1 cellular context compared by ENCODE assay signal in genomic region chr1:21651214-21652042, GRCh38.
TF ChIP-seq lines count a peak whose summit lies in the region.

No MANE protein-coding gene starts in this region.

TF ChIP-seq in HepG2, 621 proteins besides CTCF, POLR2A, EP300 and RAD21 (continued from another document and continues in another):
- TF ChIP-seq HNF1B (CRISPR knock-in tag; IDR thresholded peaks at IDR 0.05) (no peak), TBX2 (CRISPR knock-in tag; IDR thresholded peaks at IDR 0.05; ENCODE audit: borderline replicate concordance) (0 out of 2 replicates have a peak, but pooled peaks have one; percentile 18), NONO (IDR thresholded peaks at IDR 0.05) (no peak), NONO (CRISPR knock-in tag; conservative IDR thresholded peaks at IDR 0.05) (peak; percentile 35; the same call in 1 of the 2 replicates), BRD4 (CRISPR knock-in tag; IDR thresholded peaks at IDR 0.05) (no peak), ZNF256 (CRISPR knock-in tag; conservative IDR thresholded peaks at IDR 0.05) (no peak), KDM2A (CRISPR knock-in tag; IDR thresholded peaks at IDR 0.05; ENCODE audit: borderline replicate concordance, low read depth) (no peak), ZNF816 (CRISPR knock-in tag; IDR thresholded peaks at IDR 0.05; ENCODE audit: borderline replicate concordance) (no peak), EED (CRISPR knock-in tag; IDR thresholded peaks at IDR 0.05) (peak; percentile 54; the same call in 1 of the 2 replicates), NBN (conservative IDR thresholded peaks at IDR 0.05) (no peak), MAX (IDR thresholded peaks at IDR 0.05) (peak; percentile 37; the same call in 1 of the 2 replicates), ZNF710 (CRISPR knock-in tag; IDR thresholded peaks at IDR 0.05; ENCODE audit: borderline replicate concordance) (no peak), SAP130 (CRISPR knock-in tag; IDR thresholded peaks at IDR 0.05; ENCODE audit: low read depth) (peak; percentile 26; the same call in 1 of the 2 replicates), SIN3A (IDR thresholded peaks at IDR 0.05; ENCODE audit: borderline replicate concordance, low read depth, low read length) (peak; percentile 23; the same call in 1 of the 2 replicates), PATZ1 (CRISPR knock-in tag; IDR thresholded peaks at IDR 0.05) (peak; percentile 27; the same call in 1 of the 2 replicates), ZNF432 (CRISPR knock-in tag; IDR thresholded peaks at IDR 0.05; ENCODE audit: borderline replicate concordance) (no peak), ZNF18 (CRISPR knock-in tag; IDR thresholded peaks at IDR 0.05; ENCODE audit: insufficient replicate concordance) (no peak), ZNF3 (CRISPR knock-in tag; IDR thresholded peaks at IDR 0.05) (no peak), HMGA1 (CRISPR knock-in tag; conservative IDR thresholded peaks at IDR 0.05) (no peak), MNT (IDR thresholded peaks at IDR 0.05) (peak; percentile 67), KLF6 (CRISPR knock-in tag; IDR thresholded peaks at IDR 0.05) (no peak), HOMEZ (CRISPR knock-in tag; IDR thresholded peaks at IDR 0.05; ENCODE audit: low read depth) (no peak), SRY (CRISPR knock-in tag; IDR thresholded peaks at IDR 0.05) (0 out of 2 replicates have a peak, but pooled peaks have one; percentile 44), ZSCAN21 (CRISPR knock-in tag; IDR thresholded peaks at IDR 0.05; ENCODE audit: borderline replicate concordance) (no peak), ZNF580 (CRISPR knock-in tag; IDR thresholded peaks at IDR 0.05; ENCODE audit: borderline replicate concordance, low read depth) (no peak), PAXIP1 (CRISPR knock-in tag; conservative IDR thresholded peaks at IDR 0.05) (no peak), AKAP8 (CRISPR knock-in tag; IDR thresholded peaks at IDR 0.05) (peak; percentile 31), YEATS2 (CRISPR knock-in tag; IDR thresholded peaks at IDR 0.05; ENCODE audit: borderline replicate concordance) (no peak), ZNF567 (CRISPR knock-in tag; IDR thresholded peaks at IDR 0.05; ENCODE audit: borderline replicate concordance) (0 out of 2 replicates have a peak, but pooled peaks have one; percentile 47), ZNF329 (CRISPR knock-in tag; IDR thresholded peaks at IDR 0.05; ENCODE audit: low read depth) (0 out of 2 replicates have a peak, but pooled peaks have one; percentile 20), ZNF614 (CRISPR knock-in tag; IDR thresholded peaks at IDR 0.05; ENCODE audit: borderline replicate concordance) (no peak), ZNF839 (CRISPR knock-in tag; IDR thresholded peaks at IDR 0.05; ENCODE audit: borderline replicate concordance) (peak; percentile 55; the same call in 1 of the 2 replicates), TOPORS (CRISPR knock-in tag; IDR thresholded peaks at IDR 0.05) (no peak), DMTF1 (CRISPR knock-in tag; IDR thresholded peaks at IDR 0.05) (no peak), ZNF501 (CRISPR knock-in tag; IDR thresholded peaks at IDR 0.05) (no peak), KLF12 (CRISPR knock-in tag; IDR thresholded peaks at IDR 0.05; ENCODE audit: borderline replicate concordance) (no peak), ZFY (CRISPR knock-in tag; IDR thresholded peaks at IDR 0.05) (peak; percentile 15; the same call in 1 of the 2 replicates), HOXA3 (CRISPR knock-in tag; IDR thresholded peaks at IDR 0.05) (peak; percentile 48), MYNN (CRISPR knock-in tag; IDR thresholded peaks at IDR 0.05; ENCODE audit: low read depth) (no peak)
